Comparison of ENCODE assay signal across 1 cellular context in genomic region chr10:32971536-32972091, GRCh38.
A peak's percentile ranks its signal among the peaks of the same experiment; 100 is the strongest.
TF ChIP-seq lines count a peak whose summit lies in the region.

No MANE protein-coding gene starts in this region.

TF ChIP-seq in liver, 16 proteins besides CTCF, POLR2A, EP300 and RAD21 (continued from another document):
- TF ChIP-seq REST (IDR thresholded peaks at IDR 0.05): peak; percentile 36
- TF ChIP-seq YY1 (IDR thresholded peaks at IDR 0.05): peak; percentile 11
- TF ChIP-seq TAF1 (conservative IDR thresholded peaks at IDR 0.05): no peak
- TF ChIP-seq RXRA (IDR thresholded peaks at IDR 0.05): peak; percentile 47
